In the genomic region with DNA sequence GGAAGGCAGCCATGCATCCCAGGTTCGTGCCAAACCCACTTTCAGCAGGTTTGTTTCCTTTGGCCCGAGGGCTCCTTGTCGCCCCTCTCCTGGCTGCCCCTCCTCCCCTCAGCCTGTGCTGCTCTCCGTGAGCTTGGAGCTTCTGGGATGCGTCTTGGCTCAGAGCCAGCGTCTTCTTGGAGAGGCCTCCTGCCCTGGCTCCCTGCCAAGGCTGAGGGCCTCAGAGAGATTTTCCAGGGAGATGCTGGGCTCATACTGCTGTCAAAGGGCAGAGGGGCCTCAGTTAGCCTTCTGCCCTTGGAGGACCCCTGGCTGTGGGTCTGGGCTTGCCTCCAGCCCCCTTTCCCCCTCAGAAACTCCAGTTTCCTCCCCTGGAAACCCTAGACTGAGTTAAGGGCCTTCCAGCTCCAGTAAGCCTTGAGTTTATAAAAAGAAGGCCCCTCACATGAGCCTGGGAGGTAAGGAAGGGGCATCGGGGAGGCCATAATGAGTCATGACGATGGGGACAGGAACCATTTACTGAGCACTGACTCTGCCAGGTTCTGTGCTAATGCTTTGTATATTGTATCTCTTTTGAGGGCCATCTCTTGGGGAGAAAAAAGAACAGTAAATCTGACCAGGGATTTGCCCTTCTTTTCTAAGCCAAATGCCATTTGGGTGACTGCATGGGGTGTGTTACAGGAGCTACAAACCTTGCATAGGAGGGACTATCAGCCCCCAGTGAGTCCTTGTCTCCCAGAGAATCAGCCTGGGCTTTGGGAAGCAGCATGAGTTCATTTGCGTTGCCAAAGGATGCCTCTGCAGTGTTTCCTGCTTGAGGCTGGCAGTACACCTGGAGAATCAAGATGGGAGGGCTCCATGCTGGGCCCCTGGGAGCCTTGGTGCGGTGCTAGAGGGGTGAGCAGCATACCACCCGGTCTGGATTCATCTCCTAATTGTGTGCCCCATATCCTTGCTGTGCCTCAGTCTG, we compare ENCODE assay signal across 9 cellular contexts. TPM values are rescaled to one million over a fixed set of nuclear protein-coding genes. Genes with fewer than 3 reads are reported as not detected.
DNase-seq lines count a peak whose midpoint lies in the region; ATAC-seq, FAIRE-seq and TF ChIP-seq lines count a peak whose summit lies in the region.
"Had no signal": no experiment of that assay in that cellular context is flagged by ENCODE, and none has a peak within 500 bp of the region (broad histone marks: within the 10 kb centered on the region; RNA-seq: fewer than 3 reads in every experiment).

No MANE protein-coding gene starts in this region.

- no peaks in the 10 kb centered on the region for H3K9me3 Mint-ChIP-seq in activated naive CD4-positive, alpha-beta T cell treated with anti-CD3 and anti-CD28 coated beads, Interleukin-2, amount 10 ng/mL, durations not matched to agents 7 days and 5 days
- H3K9me3 Mint-ChIP-seq: activated B cell treated with CpG ODN at 0.5 μM for 24 hours had no signal

- H3K4ac ChIP-seq in H1 (replicated peaks; ENCODE audit: insufficient read length, low read depth, low read length), result no peak overlapping the region

- peaks cover 67% of the 10 kb centered on the region for H3K27me3 Mint-ChIP-seq in activated naive CD4-positive, alpha-beta T cell treated with anti-CD3 and anti-CD28 coated beads, Interleukin-2, amount 10 ng/mL, durations not matched to agents 7 days and 5 days

- no peak overlapping the region for H2AFZ ChIP-seq in H1 (ENCODE audit: low read length)

- FAIRE-seq in H1 (lab: Jason Lieb, UNC), result no peak

- CTCF ChIA-PET in H1 (lab: Charles Lee; ENCODE audit: partially characterized antibody), result interaction anchor here (0.6 to 15.5 kb wide), 3 partner anchors 33 to 89 kb away, joined by 4 to 145 read pairs (median 6); no protein-coding TSS in a partner anchor
- CTCF ChIA-PET in activated naive CD4-positive, alpha-beta T cell treated with anti-CD3 and anti-CD28 coated beads, Interleukin-2, amount 10 ng/mL, durations not matched to agents 7 days and 5 days (lab: Charles Lee), result interaction anchor here (3.5 kb wide), 1 partner anchor 26 kb away, joined by 17 read pairs; no protein-coding TSS in a partner anchor

- no peak overlapping the region for H4K5ac ChIP-seq in H1 (ENCODE audit: insufficient read length, low read depth, low read length)

- no peak for TF ChIP-seq RAD21 in H1 (IDR thresholded peaks at IDR 0.05 in 1 of 2, conservative IDR thresholded peaks at IDR 0.05 in 1 of 2; ENCODE audit: low read depth in 2 of 2, low read length in 2 of 2)

- H3K4me2 ChIP-seq in H1 (ENCODE audit: insufficient read depth in 1 of 2, low read depth in 2 of 2, low read length in 2 of 2), result peak overlapping the region; percentile 24 to 31; a peak in 3 of 4 replicates

- H2BK20ac ChIP-seq in H1 (ENCODE audit: low read length), result no peak overlapping the region

- no peaks in the 10 kb centered on the region for H3K36me3 Mint-ChIP-seq in activated naive CD4-positive, alpha-beta T cell treated with anti-CD3 and anti-CD28 coated beads, Interleukin-2, amount 10 ng/mL, durations not matched to agents 7 days and 5 days

- POLR2A ChIA-PET in H1 (lab: Charles Lee; ENCODE audit: partially characterized antibody), result interaction anchor here (1.8 kb wide), 1 partner anchor 11 kb away, joined by 4 read pairs; no protein-coding TSS in a partner anchor

- no peak for TF ChIP-seq POLR2A in H1 (IDR thresholded peaks at IDR 0.05; ENCODE audit: control extremely low read depth in 1 of 2, low read depth in 2 of 2, low read length in 2 of 2)
- TF ChIP-seq POLR2A in spleen (IDR thresholded peaks at IDR 0.05), result no peak

- H4K20me1 ChIP-seq in H1 (replicated peaks in 1 of 2; ENCODE audit: control insufficient read depth in 1 of 2, insufficient read depth in 2 of 2, low read length in 2 of 2), result peaks cover 0 to 1% of the 10 kb centered on the region in 2 experiments

- H3K23me2 ChIP-seq in H1 (ENCODE audit: low read depth, low read length), result peaks cover 3% of the 10 kb centered on the region; the same call in 1 of the 2 replicates

- H3K23ac ChIP-seq in H1 (ENCODE audit: insufficient read length), result no peak overlapping the region

- no peaks in the 10 kb centered on the region for H3K79me1 ChIP-seq in H1 (ENCODE audit: low read depth, low read length)

- H3K9me3 ChIP-seq in H1 (ENCODE audit: insufficient read depth in 2 of 2, low read depth in 1 of 2, low read length in 1 of 2) (no peaks in the 10 kb centered on the region), spleen (no peaks in the 10 kb centered on the region)

- no peak overlapping the region for H2BK15ac ChIP-seq in H1 (ENCODE audit: low read length)

- H3K18ac ChIP-seq in H1 (ENCODE audit: extremely low read depth, low read length), result peak overlapping the region; percentile 11; the same call in 1 of the 2 replicates

- H3K27me3 ChIP-seq in H1 (replicated peaks in 1 of 4; ENCODE audit: control insufficient read depth in 3 of 4, extremely low read depth in 1 of 4, insufficient read depth in 3 of 4, low read length in 3 of 4) (peaks cover 40 to 93% (median 68%) of the 10 kb centered on the region in 4 experiments), spleen (replicated peaks in 1 of 7) (peaks cover 0 to 59% (median 27%) of the 10 kb centered on the region in 7 donors)

- DNase-seq in LoVo (ENCODE audit: low spot score), result peak; percentile 65
- peak; percentile 95 for DNase-seq in NCI-H748 (lab: John Stamatoyannopoulos, UW; ENCODE audit: unreplicated experiment)
- no peak for DNase-seq in H1 (ENCODE audit: low read depth in 1 of 2, low spot score in 2 of 2)
- DNase-seq in spleen, result peak; percentile 56
- DNase-seq in activated naive CD4-positive, alpha-beta T cell treated with anti-CD3 and anti-CD28 coated beads, Interleukin-2, amount 10 ng/mL, durations not matched to agents 7 days and 5 days, result no peak
- no peak for DNase-seq in putamen (ENCODE audit: low spot score)
- no peak for DNase-seq in HPDE6-E6E7 (ENCODE audit: extremely low spot score)
- DNase-seq: activated B cell treated with CpG ODN at 0.5 μM for 24 hours had no signal

- H3K27ac Mint-ChIP-seq in activated naive CD4-positive, alpha-beta T cell treated with anti-CD3 and anti-CD28 coated beads, Interleukin-2, amount 10 ng/mL, durations not matched to agents 7 days and 5 days, result no peak overlapping the region
- H3K27ac Mint-ChIP-seq: activated B cell treated with CpG ODN at 0.5 μM for 24 hours had no signal

- no peak overlapping the region for H2BK120ac ChIP-seq in H1 (replicated peaks; ENCODE audit: low read depth, low read length)

- no peaks in the 10 kb centered on the region for H3K4me1 Mint-ChIP-seq in activated naive CD4-positive, alpha-beta T cell treated with anti-CD3 and anti-CD28 coated beads, Interleukin-2, amount 10 ng/mL, durations not matched to agents 7 days and 5 days

- H3K4me1 ChIP-seq in H1 (replicated peaks in 1 of 4; ENCODE audit: control insufficient read depth in 3 of 4, insufficient read depth in 4 of 4, low read length in 3 of 4), result peaks cover 16 to 33% (median 21%) of the 10 kb centered on the region in 4 experiments
- peaks cover under 1 to 12% (median 7%) of the 10 kb centered on the region in 6 donors for H3K4me1 ChIP-seq in spleen

- H2BK5ac ChIP-seq in H1 (ENCODE audit: low read depth, low read length), result no peak overlapping the region

- no peak overlapping the region for H4K91ac ChIP-seq in H1 (replicated peaks; ENCODE audit: insufficient read length, low read length)

- no peak overlapping the region for H3K4me3 Mint-ChIP-seq in activated naive CD4-positive, alpha-beta T cell treated with anti-CD3 and anti-CD28 coated beads, Interleukin-2, amount 10 ng/mL, durations not matched to agents 7 days and 5 days
- H3K4me3 Mint-ChIP-seq: activated B cell treated with CpG ODN at 0.5 μM for 24 hours had no signal

- no peak overlapping the region for H3K27ac ChIP-seq in H1 (ENCODE audit: low read depth, low read length)
- H3K27ac ChIP-seq in spleen, result no peak overlapping the region

- no peak overlapping the region for H4K8ac ChIP-seq in H1 (ENCODE audit: extremely low read depth, insufficient read depth, low read length)

- TF ChIP-seq CTCF in H1 (IDR thresholded peaks at IDR 0.05; ENCODE audit: control extremely low read depth in 1 of 3, insufficient read depth in 1 of 3, low read depth in 1 of 3, low read length in 3 of 3), result no peak
- TF ChIP-seq CTCF in spleen (IDR thresholded peaks at IDR 0.05 in 8 of 11, conservative IDR thresholded peaks at IDR 0.05 in 3 of 11), result no peak

- 0 out of 2 replicates have a peak overlapping the region, but pooled peaks have one; percentile 43 for H2BK12ac ChIP-seq in H1 (ENCODE audit: low read depth, low read length)

- H3K79me2 ChIP-seq in H1 (ENCODE audit: control insufficient read depth in 1 of 2, insufficient read depth in 2 of 2, low read length in 2 of 2), result no peaks in the 10 kb centered on the region

- H3K9ac ChIP-seq in H1 (replicated peaks in 1 of 4; ENCODE audit: extremely low read depth in 1 of 4, low read depth in 3 of 4, low read length in 3 of 4), result no peak overlapping the region

- no peak for TF ChIP-seq EP300 in H1 (IDR thresholded peaks at IDR 0.05; ENCODE audit: borderline replicate concordance in 1 of 2, low read depth in 2 of 2, low read length in 2 of 2)

- H3K4me3 ChIP-seq in H1 (ENCODE audit: extremely low read depth in 1 of 4, insufficient read depth in 2 of 4, low read depth in 3 of 4, low read length in 4 of 4) (no peak overlapping the region), spleen (no peak overlapping the region)

- H3K36me3 ChIP-seq in H1 (ENCODE audit: control insufficient read depth in 2 of 4, insufficient read depth in 4 of 4, low read length in 3 of 4) (peaks cover 0 to 4% (median 0%) of the 10 kb centered on the region in 4 experiments; a peak in 1 of 8 replicates), spleen (no peaks in the 10 kb centered on the region)

- no peak overlapping the region for H3K14ac ChIP-seq in H1 (ENCODE audit: insufficient read length)

- intact Hi-C loops in spleen (cut with DNase I; ENCODE audit: low total_unique reads), result no loop called here

- 40% methylated on average over 11 of the region's 11 CpGs; no CpG with 5 or more reads in 1 of the 2 experiments for WGBS in H1 (ENCODE audit: extremely low coverage in 1 of 2, insufficient coverage in 1 of 2, insufficient read length in 1 of 2, insufficient replicate concordance in 2 of 2, low coverage in 1 of 2, low lambda C conversion rate in 2 of 2, missing lambda C conversion rate in 1 of 2), 2 experiments
- 46 to 68% (median 58%) methylated on average over 9 to 11 of the region's 11 CpGs for WGBS in spleen, 5 donors

- no peak overlapping the region for H3K56ac ChIP-seq in H1 (replicated peaks; ENCODE audit: insufficient read length, low read depth, low read length)

- ATAC-seq in HG03432 (IDR thresholded peaks at IDR 0.05; ENCODE audit: unreplicated experiment), result no peak

- H2AK5ac ChIP-seq in H1 (ENCODE audit: low read depth, low read length), result peak overlapping the region; percentile 29; the same call in 1 of the 2 replicates

RNA-seq across cellular contexts. Expression of gene POLG, which starts 49.3 kb away (rescaled TPM):
- 52.3 and 53.4 TPM in 2 replicates for total RNA-seq in H1 (2021; fragmentation: NEBNext Ultra II Directional; extraction: Animal tissue kit (Norgen Biotek cat#: 25700))
- 14.8 and 27.1 TPM in 2 replicates for polyA plus RNA-seq in H1 (2011; rRNA removed)
- 38.0 TPM for polyA plus RNA-seq in H1 (2011; cell fraction: cytosol; rRNA removed)
- 124 TPM for polyA plus RNA-seq in H1 (2011; cell fraction: nucleus; rRNA removed)
- 40.8 to 48.7 TPM (median 46.6 TPM) in 4 replicates for polyA plus RNA-seq in H1 (2012, experiment 1 of 2)
- polyA plus RNA-seq in H1 (2012, experiment 2 of 2), result 34.4 TPM
- 24.0 TPM for polyA plus RNA-seq in H1 (2013, experiment 1 of 2)
- polyA plus RNA-seq in H1 (2013, experiment 2 of 2), result 21.0 TPM
- 23.1 and 50.9 TPM in 2 replicates for polyA minus RNA-seq in H1 (2011; rRNA and poly(A)+ RNA removed)
- 41.5 TPM for polyA minus RNA-seq in H1 (2011; cell fraction: cytosol; rRNA and poly(A)+ RNA removed)
- 106 TPM for polyA minus RNA-seq in H1 (2011; cell fraction: nucleus; rRNA and poly(A)+ RNA removed)
- 100 to 1,000 TPM in 1 of 7 donors, 10 to 100 TPM in 6; 63.3 to 105 (median 74.0) TPM for total RNA-seq in spleen
- 10 to 100 TPM; 38.3 to 57.7 (median 54.9) TPM for polyA plus RNA-seq in spleen

Comparison
In these comparisons a context has a peak if more than half of its experiments do, and no peak if none do; other contexts are left out.
1. DNase-seq: peak in LoVo (single experiment), NCI-H748 (single experiment) and spleen (single experiment); none in H1 (0 of 2), activated naive CD4-positive, alpha-beta T cell treated with anti-CD3 and anti-CD28 coated beads, Interleukin-2, amount 10 ng/mL, durations not matched to agents 7 days and 5 days (single experiment), putamen (single experiment) and HPDE6-E6E7 (single experiment).